In the genomic region with DNA sequence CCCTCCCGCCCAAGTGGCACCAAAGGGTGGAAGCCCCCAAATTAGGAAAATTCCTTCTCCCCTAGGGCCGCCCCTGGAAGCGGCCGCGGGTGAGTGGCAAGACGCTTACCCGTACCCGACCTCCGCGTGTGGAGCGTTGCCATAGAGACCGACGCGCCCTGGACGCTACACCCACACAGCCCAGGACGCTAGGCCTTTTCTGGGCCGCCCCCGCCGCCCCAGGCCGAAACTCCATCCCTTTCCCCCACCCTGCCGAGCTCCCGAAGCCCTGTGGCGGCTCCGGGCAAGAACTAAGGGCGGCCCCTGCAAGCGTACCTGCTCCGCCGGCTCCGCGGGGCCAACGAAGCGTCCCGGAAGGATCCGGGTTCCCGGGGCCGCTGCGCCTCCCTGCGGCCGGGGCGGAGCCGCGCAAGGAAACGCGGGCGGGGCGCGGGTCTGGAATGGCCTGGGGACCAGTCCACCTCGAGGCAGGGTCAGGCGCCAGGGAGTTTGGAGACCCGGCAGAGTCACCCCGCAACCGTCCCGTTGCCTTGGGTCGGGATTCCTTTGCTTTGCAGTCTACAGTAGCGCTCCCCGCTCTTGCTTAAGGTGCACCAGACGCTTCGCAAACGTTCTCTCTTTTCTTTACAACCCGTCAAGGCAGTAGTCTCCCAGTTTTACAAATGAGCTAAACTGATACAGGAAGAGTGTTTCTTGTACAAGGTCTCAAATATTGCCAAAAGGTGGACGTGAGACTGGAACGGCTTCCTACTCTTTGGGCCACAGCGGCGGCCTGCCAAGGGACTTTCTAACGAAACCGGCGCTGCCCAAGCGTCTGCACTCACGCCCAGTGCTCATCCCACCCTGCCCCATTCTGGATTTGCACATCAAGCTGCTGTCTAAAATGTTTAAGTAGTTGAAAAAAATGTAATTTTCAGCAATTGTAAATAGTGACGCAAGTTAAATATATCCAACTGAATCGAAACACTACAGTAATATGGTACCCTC, we compare ENCODE assay signal across 8 cellular contexts. TPM values are rescaled to one million over a fixed set of nuclear protein-coding genes. Genes with fewer than 3 reads are reported as not detected.
DNase-seq lines count a peak whose midpoint lies in the region; ATAC-seq and TF ChIP-seq lines count a peak whose summit lies in the region.

A gene with protein sequence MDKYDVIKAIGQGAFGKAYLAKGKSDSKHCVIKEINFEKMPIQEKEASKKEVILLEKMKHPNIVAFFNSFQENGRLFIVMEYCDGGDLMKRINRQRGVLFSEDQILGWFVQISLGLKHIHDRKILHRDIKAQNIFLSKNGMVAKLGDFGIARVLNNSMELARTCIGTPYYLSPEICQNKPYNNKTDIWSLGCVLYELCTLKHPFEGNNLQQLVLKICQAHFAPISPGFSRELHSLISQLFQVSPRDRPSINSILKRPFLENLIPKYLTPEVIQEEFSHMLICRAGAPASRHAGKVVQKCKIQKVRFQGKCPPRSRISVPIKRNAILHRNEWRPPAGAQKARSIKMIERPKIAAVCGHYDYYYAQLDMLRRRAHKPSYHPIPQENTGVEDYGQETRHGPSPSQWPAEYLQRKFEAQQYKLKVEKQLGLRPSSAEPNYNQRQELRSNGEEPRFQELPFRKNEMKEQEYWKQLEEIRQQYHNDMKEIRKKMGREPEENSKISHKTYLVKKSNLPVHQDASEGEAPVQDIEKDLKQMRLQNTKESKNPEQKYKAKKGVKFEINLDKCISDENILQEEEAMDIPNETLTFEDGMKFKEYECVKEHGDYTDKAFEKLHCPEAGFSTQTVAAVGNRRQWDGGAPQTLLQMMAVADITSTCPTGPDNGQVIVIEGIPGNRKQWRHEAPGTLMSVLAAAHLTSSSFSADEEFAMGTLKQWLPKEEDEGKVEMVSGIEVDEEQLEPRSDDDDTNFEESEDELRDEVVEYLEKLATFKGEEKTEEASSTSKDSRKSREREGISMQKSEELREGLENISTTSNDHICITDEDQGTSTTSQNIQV (minus strand): TSS at position 360 of the 987 bp plus-strand sequence. CDS start 1,591 bp downstream, outside the sequence.

- no peak for TF ChIP-seq POLR2A in GM18505 (IDR thresholded peaks at IDR 0.05; ENCODE audit: borderline replicate concordance, extremely low read depth, insufficient read depth, insufficient read length)

- H3K27me3 Mint-ChIP-seq in endodermal cell (ENCODE audit: insufficient read depth) = peaks cover 11% of the 10 kb centered on the region

- POLR2A ChIA-PET in AG04449 (lab: Yijun Ruan, JAX) = no interaction called here

- no peaks in the 10 kb centered on the region for H3K4me1 ChIP-seq in endodermal cell (ENCODE audit: control insufficient read depth, insufficient read depth, low read length)

- CTCF ChIA-PET in AG04449 (lab: Yijun Ruan, JAX) = interaction anchor here (0.6 to 5.2 kb wide), 36 partner anchors 10 to 1004 kb away, joined by 3 to 115 read pairs (median 4); a partner anchor contains a TSS

- no peak within 1 kb of the TSS for H3K9ac ChIP-seq in endodermal cell (ENCODE audit: extremely low read depth, low read length, poor library complexity, severe bottlenecking)

- H3K4me3 ChIP-seq in AG04449 (ENCODE audit: low read depth, low read length) (peak within 1 kb of the TSS; percentile 67), endodermal cell (ENCODE audit: low read length) (peak within 1 kb of the TSS; percentile 79)

- DNase-seq in AG04449 (ENCODE audit: low read depth, low spot score) = no peak
- DNase-seq in NCI-H345 treated with DMSO at 0.1 percent for 48 hours (lab: John Stamatoyannopoulos, UW; ENCODE audit: unreplicated experiment) = peak; percentile 13
- DNase-seq in activated CD8-positive, alpha-beta memory T cell treated with anti-CD3 and anti-CD28 coated beads for 24 hours = peak; percentile 82
- peak; percentile 95 for DNase-seq in endodermal cell
- peak; percentile 92 for DNase-seq in mesenteric fat pad (ENCODE audit: low spot score)
- peak; percentile 9 for DNase-seq in stimulated activated CD8-positive, alpha-beta memory T cell treated with anti-CD3 and anti-CD28 coated beads, Interleukin-15, amount 100 ng/mL, for 1 hour (ENCODE audit: low read depth)

- peaks cover 5% of the 10 kb centered on the region for H3K9me3 Mint-ChIP-seq in endodermal cell

- no peak within 1 kb of the TSS for H3K27ac ChIP-seq in endodermal cell (ENCODE audit: low read depth, low read length)

- peaks cover 3% of the 10 kb centered on the region for H3K4me1 Mint-ChIP-seq in endodermal cell

- peak; percentile 75 for ATAC-seq in GM18505 (IDR thresholded peaks at IDR 0.05; ENCODE audit: unreplicated experiment)
- ATAC-seq in HG03025 (IDR thresholded peaks at IDR 0.05; ENCODE audit: low FRiP score, unreplicated experiment) = peak; percentile 67

- peak within 1 kb of the TSS; percentile 60 for H3K4me3 Mint-ChIP-seq in endodermal cell

- peak within 1 kb of the TSS; percentile 23 for H3K27ac Mint-ChIP-seq in endodermal cell

- WGBS in endodermal cell (ENCODE audit: insufficient coverage in 1 of 2, insufficient read length in 1 of 2), 2 experiments = 14 to 18% methylated on average over 32 to 71 of the region's 71 CpGs

- TF ChIP-seq CTCF in AG04449 (IDR thresholded peaks at IDR 0.05; ENCODE audit: insufficient read depth, low read length, missing control alignments) (peak; percentile 83), endodermal cell (conservative IDR thresholded peaks at IDR 0.05) (peak; percentile 89)

- H3K9me3 ChIP-seq in endodermal cell (ENCODE audit: control insufficient read depth, low read length) = no peaks in the 10 kb centered on the region

- no peaks in the 10 kb centered on the region for H3K27me3 ChIP-seq in endodermal cell (ENCODE audit: control insufficient read depth, insufficient read depth, low read length, poor library complexity, severe bottlenecking)

- peaks cover 32% of the 10 kb centered on the region for H3K36me3 ChIP-seq in endodermal cell (ENCODE audit: control insufficient read depth, insufficient read depth, low read length)

- peaks cover 33% of the 10 kb centered on the region for H3K36me3 Mint-ChIP-seq in endodermal cell (ENCODE audit: low read depth)

RNA-seq across cellular contexts. Expression of the gene that starts here (rescaled TPM):
- total RNA-seq in endodermal cell = 1 to 10 TPM; 1.4 to 1.8 TPM
- 0.50 TPM for polyA plus RNA-seq in endodermal cell (2013, experiment 1 of 2)
- 0.54 TPM for polyA plus RNA-seq in endodermal cell (2013, experiment 2 of 2)
- not detected for total RNA-seq in mesenteric fat pad

Comparison
In these comparisons a context has a peak if more than half of its experiments do, and no peak if none do; other contexts are left out.
1. Peak in DNase-seq in mesenteric fat pad; RNA of the gene not detected or under 1 TPM.